In the genomic region with DNA sequence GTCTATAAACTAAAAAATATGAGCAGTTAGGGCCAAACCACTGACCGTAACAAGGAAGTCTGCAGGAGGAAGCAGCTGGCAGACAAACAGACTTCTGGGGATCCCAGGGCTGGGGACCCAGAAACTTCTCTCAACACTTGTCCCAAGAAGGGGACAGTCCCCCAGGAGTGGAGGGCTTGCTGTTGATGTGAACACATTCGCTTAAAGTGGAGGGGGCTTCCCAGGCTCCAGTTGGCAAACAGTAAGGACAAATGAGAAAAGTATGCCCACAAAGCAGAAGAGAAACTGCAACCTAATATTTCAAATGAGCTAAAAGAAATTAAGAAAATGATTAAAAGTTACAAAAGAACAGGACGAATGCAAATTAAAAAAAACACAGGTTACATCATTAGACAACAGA, we compare ENCODE assay signal across 34 cellular contexts.
DNase-seq lines count a peak whose midpoint lies in the region; ATAC-seq, FAIRE-seq and TF ChIP-seq lines count a peak whose summit lies in the region.
"Had no signal": no experiment of that assay in that cellular context is flagged by ENCODE, and none has a peak within 500 bp of the region (broad histone marks: within the 10 kb centered on the region; RNA-seq: fewer than 3 reads in every experiment).

No MANE protein-coding gene starts in this region.

- H3K27ac Mint-ChIP-seq in naive thymus-derived CD8-positive, alpha-beta T cell, result no peak overlapping the region
- H3K27ac Mint-ChIP-seq: activated CD8-positive, alpha-beta T cell treated with anti-CD3 and anti-CD28 coated beads for 36 hours; activated T-helper 1 cell treated with anti-CD3 and anti-CD28 coated beads, Interleukin-12 subunit alpha, Interleukin-12 subunit beta, Interleukin-2, Interleukin-4 antibody, amounts not matched to agents 30 ng/mL and 10 ng/mL and 1 ng/mL, durations not matched to agents 14 hours and 24 hours and 36 hours; endodermal cell; natural killer cell; T-helper 17 cell had no signal

- peak; percentile 58 for FAIRE-seq in GM12892 (lab: Jason Lieb, UNC)
- FAIRE-seq: GM19239, H1 had no signal

- peak overlapping the region in 10 of 11 experiments; percentile 45 to 66 (median 64); a peak in 19 of 22 replicates for H3K9ac ChIP-seq in BLaER1 treated with 17β-estradiol and CSF1 and Interleukin-3, amounts not matched to agents 10 nM and 100 nM

- CTCF ChIA-PET in A673 (lab: Charles Lee), result no interaction called here

- ATAC-seq in naive thymus-derived CD8-positive, alpha-beta T cell, result no peak
- no peak for ATAC-seq in foreskin keratinocyte
- ATAC-seq: activated CD8-positive, alpha-beta T cell treated with anti-CD3 and anti-CD28 coated beads for 36 hours; heart right ventricle; natural killer cell; Right ventricle myocardium inferior; SK-N-SH treated with all-trans-retinoic acid at 6 μM for 48 hours; T-helper 17 cell had no signal

- peak overlapping the region in 10 of 11 experiments; percentile 69 to 87 (median 78); a peak in 21 of 22 replicates for H3K27ac ChIP-seq in BLaER1 treated with 17β-estradiol and CSF1 and Interleukin-3, amounts not matched to agents 10 nM and 100 nM
- H3K27ac ChIP-seq in foreskin keratinocyte, result no peak overlapping the region
- H3K27ac ChIP-seq in A673 (ENCODE audit: low read depth, low read length, poor library complexity, severe bottlenecking), result no peak overlapping the region
- H3K27ac ChIP-seq: heart right ventricle had no signal

- no TSS peak for BruUV-seq in A673 (replicated peaks; lab: Mats Ljungman, UMichigan)

- H3K4me1 ChIP-seq in BLaER1 treated with 17β-estradiol and CSF1 and Interleukin-3, amounts not matched to agents 10 nM and 100 nM, result peaks cover 23 to 45% (median 37%) of the 10 kb centered on the region in 10 experiments
- no peaks in the 10 kb centered on the region for H3K4me1 ChIP-seq in foreskin keratinocyte
- no peaks in the 10 kb centered on the region for H3K4me1 ChIP-seq in A673 (ENCODE audit: insufficient read depth, low read length, poor library complexity, severe bottlenecking)

- no peaks in the 10 kb centered on the region for H3K27me3 ChIP-seq in BLaER1 treated with 17β-estradiol and CSF1 and Interleukin-3, amounts not matched to agents 10 nM and 100 nM
- peaks cover 32% of the 10 kb centered on the region for H3K27me3 ChIP-seq in foreskin keratinocyte
- no peaks in the 10 kb centered on the region for H3K27me3 ChIP-seq in A673 (replicated peaks; ENCODE audit: insufficient read depth, low read depth, low read length, poor library complexity)
- H3K27me3 ChIP-seq: heart right ventricle had no signal

- no peak for DNase-seq in GM12892 (ENCODE audit: insufficient read length)
- DNase-seq in NOMO-1 treated with dmso at 0.1 percent for 144 hours (lab: John Stamatoyannopoulos, UW; ENCODE audit: unreplicated experiment), result peak; percentile 14
- peak; percentile 38 for DNase-seq in germinal center (ENCODE audit: low spot score)
- DNase-seq in naive thymus-derived CD8-positive, alpha-beta T cell, result no peak
- DNase-seq in NCI-H2107 treated with DMSO at 0.1 percent for 48 hours (lab: John Stamatoyannopoulos, UW; ENCODE audit: unreplicated experiment), result no peak
- DNase-seq in foreskin keratinocyte, result no peak
- no peak for DNase-seq in A673 (ENCODE audit: low spot score)
- DNase-seq: ACHN; activated CD4-positive, alpha-beta T cell treated with anti-CD3 and anti-CD28 coated beads for 1 hour; activated CD8-positive, alpha-beta memory T cell treated with anti-CD3 and anti-CD28 coated beads, Interleukin-2, amount 50 U/mL, for 48 hours; activated CD8-positive, alpha-beta T cell treated with anti-CD3 and anti-CD28 coated beads for 36 hours; activated naive CD4-positive, alpha-beta T cell treated with Interleukin-2 at 50 U/mL for 16 hours; COR-L47; dermis blood vessel endothelial cell; endodermal cell; heart right ventricle; kidney glomerular epithelial cell; midbrain; natural killer cell; NCI-H1048; NCI-H1694; NCI-H2171; NCI-H510A treated with DMSO at 0.1 percent for 48 hours; nucleus accumbens; stimulated activated CD4-positive, alpha-beta T cell treated with anti-CD3 and anti-CD28 coated beads, Interleukin-4, amount 100 ng/mL, for 24 hours; T-helper 17 cell; trophoblast cell had no signal

- H3K36me3 ChIP-seq in BLaER1 treated with 17β-estradiol and CSF1 and Interleukin-3, amounts not matched to agents 10 nM and 100 nM, result no peaks in the 10 kb centered on the region
- no peaks in the 10 kb centered on the region for H3K36me3 ChIP-seq in A673 (ENCODE audit: insufficient read depth, low read length, poor library complexity, severe bottlenecking)
- H3K36me3 ChIP-seq: heart right ventricle had no signal

- H3K9me3 ChIP-seq in BLaER1 treated with 17β-estradiol and CSF1 and Interleukin-3, amounts not matched to agents 10 nM and 100 nM (replicated peaks in 1 of 11), result peaks cover 0 to 7% (median 0%) of the 10 kb centered on the region in 11 experiments; a peak in 2 of 22 replicates
- no peaks in the 10 kb centered on the region for H3K9me3 ChIP-seq in A673 (ENCODE audit: low read depth, low read length, poor library complexity, severe bottlenecking)
- H3K9me3 ChIP-seq: heart right ventricle had no signal

- no peaks in the 10 kb centered on the region for H3K36me3 Mint-ChIP-seq in naive thymus-derived CD8-positive, alpha-beta T cell
- H3K36me3 Mint-ChIP-seq: natural killer cell had no signal

- peaks cover 4 to 28% (median 18%) of the 10 kb centered on the region in 5 donors for H3K27me3 Mint-ChIP-seq in naive thymus-derived CD8-positive, alpha-beta T cell

- H3K4me3 ChIP-seq in BLaER1 treated with 17β-estradiol and CSF1 and Interleukin-3, amounts not matched to agents 10 nM and 100 nM, result peak overlapping the region in 2 of 10 experiments; percentile 2 to 7; a peak in 2 of 20 replicates
- H3K4me3 ChIP-seq in A673 (ENCODE audit: low read depth, low read length, poor library complexity, severe bottlenecking), result no peak overlapping the region
- H3K4me3 ChIP-seq: heart right ventricle had no signal

- intact Hi-C loops in A673 (cut with micrococcal nuclease; ENCODE audit: unreplicated experiment), result no loop called here

- POLR2A ChIA-PET in naive thymus-derived CD8-positive, alpha-beta T cell (lab: Charles Lee), result no interaction called here
- POLR2A ChIA-PET in A673 (lab: Charles Lee; ENCODE audit: low non-redundant PET), result no interaction called here

- H3K4me2 ChIP-seq in BLaER1 treated with 17β-estradiol and CSF1 and Interleukin-3, amounts not matched to agents 10 nM and 100 nM, result peak overlapping the region; percentile 56 to 87 (median 72)

- peaks cover 0 to 13% (median 0%) of the 10 kb centered on the region in 4 donors for H3K4me1 Mint-ChIP-seq in naive thymus-derived CD8-positive, alpha-beta T cell
- H3K4me1 Mint-ChIP-seq: central memory CD8-positive, alpha-beta T cell; natural killer cell; T-helper 17 cell had no signal

- H4K20me1 ChIP-seq in BLaER1 treated with 17β-estradiol and CSF1 and Interleukin-3, amounts not matched to agents 10 nM and 100 nM, result no peaks in the 10 kb centered on the region

- no peak for TF ChIP-seq CTCF in foreskin keratinocyte (conservative IDR thresholded peaks at IDR 0.05)
- TF ChIP-seq CTCF in A673 (conservative IDR thresholded peaks at IDR 0.05; ENCODE audit: low read depth, low read length), result no peak

- H3K9me3 Mint-ChIP-seq in naive thymus-derived CD8-positive, alpha-beta T cell, result no peaks in the 10 kb centered on the region
- H3K9me3 Mint-ChIP-seq: activated CD8-positive, alpha-beta T cell treated with anti-CD3 and anti-CD28 coated beads for 36 hours; activated T-helper 1 cell treated with anti-CD3 and anti-CD28 coated beads, Interleukin-12 subunit alpha, Interleukin-12 subunit beta, Interleukin-2, Interleukin-4 antibody, amounts not matched to agents 30 ng/mL and 10 ng/mL and 1 ng/mL, durations not matched to agents 14 hours and 24 hours and 36 hours; central memory CD8-positive, alpha-beta T cell; endodermal cell; natural killer cell had no signal

- TF ChIP-seq POLR2A in GM12892 (IDR thresholded peaks at IDR 0.05; ENCODE audit: low read depth, low read length), result no peak

- no peak overlapping the region for H3K4me3 Mint-ChIP-seq in naive thymus-derived CD8-positive, alpha-beta T cell
- H3K4me3 Mint-ChIP-seq: activated CD8-positive, alpha-beta T cell treated with anti-CD3 and anti-CD28 coated beads for 36 hours; activated T-helper 1 cell treated with anti-CD3 and anti-CD28 coated beads, Interleukin-12 subunit alpha, Interleukin-12 subunit beta, Interleukin-2, Interleukin-4 antibody, amounts not matched to agents 30 ng/mL and 10 ng/mL and 1 ng/mL, durations not matched to agents 14 hours and 24 hours and 36 hours; central memory CD8-positive, alpha-beta T cell; endodermal cell; natural killer cell; T-helper 17 cell had no signal

Comparison
In these comparisons a context has a peak if more than half of its experiments do, and no peak if none do; other contexts are left out.
1. H3K27ac ChIP-seq: peak in BLaER1 treated with 17β-estradiol and CSF1 and Interleukin-3, amounts not matched to agents 10 nM and 100 nM (10 of 11); none in foreskin keratinocyte (single experiment) and A673 (single experiment).
2. DNase-seq: peak in NOMO-1 treated with dmso at 0.1 percent for 144 hours (single experiment) and germinal center (single experiment); none in GM12892 (single experiment), naive thymus-derived CD8-positive, alpha-beta T cell (0 of 10), NCI-H2107 treated with DMSO at 0.1 percent for 48 hours (single experiment), foreskin keratinocyte (0 of 2) and A673 (single experiment).